ENCODE assay signal across 9 cellular contexts in genomic region chrX:13005671-13006473, GRCh38. TPM values are rescaled to one million over a fixed set of nuclear protein-coding genes. Genes with fewer than 3 reads are reported as not detected.
DNase-seq lines count a peak whose midpoint lies in the region; ATAC-seq lines count a peak whose summit lies in the region.
"Had no signal": no experiment of that assay in that cellular context is flagged by ENCODE, and none has a peak within 500 bp of the region (broad histone marks: within the 10 kb centered on the region; RNA-seq: fewer than 3 reads in every experiment).

No MANE protein-coding gene starts in this region.

- no peaks in the 10 kb centered on the region for H3K9me3 ChIP-seq in CD4-positive, CD25-positive, alpha-beta regulatory T cell (ENCODE audit: control insufficient read depth in 2 of 2, low read length in 2 of 2)
- H3K9me3 ChIP-seq: adrenal gland had no signal

- H3K36me3 ChIP-seq in CD4-positive, CD25-positive, alpha-beta regulatory T cell (ENCODE audit: control insufficient read depth, insufficient read depth, low read length), result no peaks in the 10 kb centered on the region
- H3K36me3 ChIP-seq: adrenal gland had no signal

- H3K36me3 Mint-ChIP-seq in CD4-positive, CD25-positive, alpha-beta regulatory T cell, result peaks cover 3% of the 10 kb centered on the region
- peaks cover 2% of the 10 kb centered on the region for H3K36me3 Mint-ChIP-seq in activated naive CD8-positive, alpha-beta T cell treated with anti-CD3 and anti-CD28 coated beads for 36 hours

- DNase-seq in CD4-positive, CD25-positive, alpha-beta regulatory T cell, result peak in 1 of 3 donors; percentile 50
- no peak for DNase-seq in activated naive CD8-positive, alpha-beta T cell treated with anti-CD3 and anti-CD28 coated beads for 36 hours
- DNase-seq in stromal cell of bone marrow (ENCODE audit: low read depth) (peak; percentile 55), NCI-H2107 treated with DMSO at 0.1 percent for 48 hours (lab: John Stamatoyannopoulos, UW; ENCODE audit: unreplicated experiment) (no peak), epidermal melanocyte (ENCODE audit: insufficient read length, low spot score) (no peak)

- no peaks in the 10 kb centered on the region for H3K9me3 Mint-ChIP-seq in CD4-positive, CD25-positive, alpha-beta regulatory T cell
- no peaks in the 10 kb centered on the region for H3K9me3 Mint-ChIP-seq in activated naive CD8-positive, alpha-beta T cell treated with anti-CD3 and anti-CD28 coated beads for 36 hours

- H3K4me1 Mint-ChIP-seq in CD4-positive, CD25-positive, alpha-beta regulatory T cell, result peaks cover 9 to 77% (median 42%) of the 10 kb centered on the region in 4 donors
- peaks cover 58% of the 10 kb centered on the region for H3K4me1 Mint-ChIP-seq in activated naive CD8-positive, alpha-beta T cell treated with anti-CD3 and anti-CD28 coated beads for 36 hours

- H3K27ac Mint-ChIP-seq in CD4-positive, CD25-positive, alpha-beta regulatory T cell, result peak overlapping the region; percentile 87 to 100 (median 95)
- H3K27ac Mint-ChIP-seq in activated naive CD8-positive, alpha-beta T cell treated with anti-CD3 and anti-CD28 coated beads for 36 hours, result peak overlapping the region; percentile 100

- peak overlapping the region; percentile 52 for H3K4me3 ChIP-seq in CD4-positive, CD25-positive, alpha-beta regulatory T cell (ENCODE audit: low read depth, low read length)
- H3K4me3 ChIP-seq: adrenal gland had no signal

- H3K4me1 ChIP-seq in CD4-positive, CD25-positive, alpha-beta regulatory T cell (ENCODE audit: control insufficient read depth, insufficient read depth, low read length, poor library complexity, severe bottlenecking), result peaks cover 68% of the 10 kb centered on the region

- no peaks in the 10 kb centered on the region for H3K27me3 Mint-ChIP-seq in CD4-positive, CD25-positive, alpha-beta regulatory T cell
- no peaks in the 10 kb centered on the region for H3K27me3 Mint-ChIP-seq in activated naive CD8-positive, alpha-beta T cell treated with anti-CD3 and anti-CD28 coated beads for 36 hours

- H3K27me3 ChIP-seq in CD4-positive, CD25-positive, alpha-beta regulatory T cell (ENCODE audit: control insufficient read depth, insufficient read depth, low read length), result no peaks in the 10 kb centered on the region
- H3K27me3 ChIP-seq: adrenal gland had no signal

- ATAC-seq in CD4-positive, CD25-positive, alpha-beta regulatory T cell (ENCODE audit: low read depth in 2 of 2), result peak; percentile 39 to 47
- peak; percentile 71 for ATAC-seq in GM19395 (IDR thresholded peaks at IDR 0.05; ENCODE audit: unreplicated experiment)
- ATAC-seq in HG03460 (IDR thresholded peaks at IDR 0.05; ENCODE audit: unreplicated experiment), result peak; percentile 47
- ATAC-seq in esophagus mucosa, result no peak

- peak overlapping the region; percentile 53 to 77 (median 60) for H3K4me3 Mint-ChIP-seq in CD4-positive, CD25-positive, alpha-beta regulatory T cell
- peak overlapping the region; percentile 85 for H3K4me3 Mint-ChIP-seq in activated naive CD8-positive, alpha-beta T cell treated with anti-CD3 and anti-CD28 coated beads for 36 hours

- H3K27ac ChIP-seq in CD4-positive, CD25-positive, alpha-beta regulatory T cell (ENCODE audit: insufficient read depth, low read length, poor library complexity, severe bottlenecking), result peak overlapping the region; percentile 73

RNA-seq across cellular contexts. Expression of gene TMSB4X, which starts 31.0 kb away (rescaled TPM):
- total RNA-seq in CD4-positive, CD25-positive, alpha-beta regulatory T cell, result 6,725 TPM
- polyA plus RNA-seq in CD4-positive, CD25-positive, alpha-beta regulatory T cell, result over 10,000 TPM; 30,486 to 36,942 (median 35,671) TPM
- total RNA-seq in activated naive CD8-positive, alpha-beta T cell treated with anti-CD3 and anti-CD28 coated beads for 36 hours, result 1,000 to 10,000 TPM; 3,478 to 3,646 TPM
- 1,041 TPM for total RNA-seq in esophagus mucosa

RNA-seq across cellular contexts. Expression of gene FAM9C, which starts 38.5 kb away (rescaled TPM):
- total RNA-seq in CD4-positive, CD25-positive, alpha-beta regulatory T cell, result not detected
- not detected for polyA plus RNA-seq in CD4-positive, CD25-positive, alpha-beta regulatory T cell
- not detected for total RNA-seq in activated naive CD8-positive, alpha-beta T cell treated with anti-CD3 and anti-CD28 coated beads for 36 hours
- total RNA-seq in esophagus mucosa, result not detected
